ENCODE assay signal across 1 cellular context in genomic region chr20:347640-348484, GRCh38.
TF ChIP-seq lines count a peak whose summit lies in the region.

No MANE protein-coding gene starts in this region.

TF ChIP-seq in PFSK-1, 5 proteins besides CTCF, POLR2A, EP300 and RAD21 (continued from another document):
- TF ChIP-seq REST (IDR thresholded peaks at IDR 0.05; ENCODE audit: insufficient read depth in 1 of 2, low read depth in 2 of 2, low read length in 2 of 2) (peak; percentile 9 to 60; a peak in 2 of 4 replicates), FOXP2 (optimal IDR thresholded peaks at IDR 0.05; ENCODE audit: borderline replicate concordance, extremely low read depth, extremely low read length, insufficient read depth) (peak; percentile 96)
